ENCODE assay signal across 9 cellular contexts in the genomic region with DNA sequence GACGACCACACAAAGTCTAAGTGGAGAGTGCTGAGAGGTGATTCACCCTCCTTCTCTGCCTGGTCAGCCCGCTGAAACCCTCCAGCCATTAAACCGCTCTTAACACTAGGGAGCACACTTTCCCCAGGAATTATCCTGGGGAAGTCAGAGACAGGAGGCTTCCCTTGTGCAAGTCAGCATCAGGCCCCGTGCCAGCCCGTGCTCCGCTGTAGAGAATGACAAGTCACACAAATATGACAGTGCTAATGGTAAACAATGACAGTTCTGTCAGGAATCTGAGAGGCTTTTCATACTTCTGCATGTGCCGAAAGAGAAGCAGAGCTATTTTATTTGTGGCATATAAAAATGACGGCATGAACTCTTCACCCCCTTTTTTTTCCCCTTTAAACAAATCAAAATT.
DNase-seq lines count a peak whose midpoint lies in the region; ATAC-seq and TF ChIP-seq lines count a peak whose summit lies in the region.
"Had no signal": no experiment of that assay in that cellular context is flagged by ENCODE, and none has a peak within 500 bp of the region (broad histone marks: within the 10 kb centered on the region; RNA-seq: fewer than 3 reads in every experiment).

No MANE protein-coding gene starts in this region.

- H3K14ac ChIP-seq in IMR-90 (replicated peaks; ENCODE audit: low read depth, low read length), result no peak overlapping the region

- H4K91ac ChIP-seq in IMR-90 (ENCODE audit: insufficient read depth, low read depth, low read length), result no peak overlapping the region

- no peak overlapping the region for H2BK5ac ChIP-seq in IMR-90 (ENCODE audit: low read depth, low read length, poor library complexity, severe bottlenecking)

- peak; percentile 14 to 24 for DNase-seq in AML-193 (lab: John Stamatoyannopoulos, UW)
- DNase-seq in IMR-90, result peak; percentile 95
- DNase-seq in RWPE1 (ENCODE audit: low spot score), result peak; percentile 66
- no peak for DNase-seq in esophagus squamous epithelium (lab: John Stamatoyannopoulos, UW)
- peak; percentile 64 to 81 for DNase-seq in mesothelial cell of epicardium (ENCODE audit: low spot score in 2 of 2, unreplicated experiment in 2 of 2)
- DNase-seq in activated naive CD4-positive, alpha-beta T cell treated with anti-CD3 and anti-CD28 coated beads for 36 hours, result no peak
- no peak for DNase-seq in activated effector memory CD4-positive, alpha-beta T cell treated with anti-CD3 and anti-CD28 coated beads, Interleukin-2, amount 50 U/mL, for 16 hours

- H3K56ac ChIP-seq in IMR-90 (ENCODE audit: extremely low read depth, insufficient read depth, low read length), result no peak overlapping the region

- H3K27me3 ChIP-seq in IMR-90 (ENCODE audit: control insufficient read depth, insufficient read depth, low read length) (no peaks in the 10 kb centered on the region), esophagus squamous epithelium (no peaks in the 10 kb centered on the region)

- H3K4me1 ChIP-seq in IMR-90 (ENCODE audit: control insufficient read depth, insufficient read depth, low read length) (peaks cover 2% of the 10 kb centered on the region; the same call in 1 of the 2 replicates), esophagus squamous epithelium (peaks cover 0 to 9% (median 0%) of the 10 kb centered on the region in 3 donors)

- peak; percentile 93 for TF ChIP-seq RAD21 in IMR-90 (IDR thresholded peaks at IDR 0.05; ENCODE audit: low read length)

- POLR2A ChIA-PET in IMR-90 (lab: Charles Lee; ENCODE audit: unreplicated experiment) (no interaction called here), RWPE1 (lab: Yijun Ruan, JAX; ENCODE audit: low non-redundant PET) (no interaction called here)

- 0% methylated on average over 1 of the region's 8 CpGs; no CpG with 5 or more reads in 1 of the 2 experiments for WGBS in IMR-90 (ENCODE audit: extremely low coverage in 2 of 2, insufficient read length in 1 of 2), 2 experiments
- WGBS in esophagus squamous epithelium, 2 donors, result 4 to 13% methylated on average over 5 to 8 of the region's 8 CpGs

- H3K9ac ChIP-seq in IMR-90 (ENCODE audit: low read depth, low read length), result no peak overlapping the region

- peaks cover 20% of the 10 kb centered on the region for H3K36me3 Mint-ChIP-seq in mesothelial cell of epicardium
- no peaks in the 10 kb centered on the region for H3K36me3 Mint-ChIP-seq in activated naive CD4-positive, alpha-beta T cell treated with anti-CD3 and anti-CD28 coated beads for 36 hours (ENCODE audit: low read depth)
- H3K36me3 Mint-ChIP-seq: activated naive CD8-positive, alpha-beta T cell had no signal

- H3K27me3 Mint-ChIP-seq in mesothelial cell of epicardium (ENCODE audit: low read depth), result no peaks in the 10 kb centered on the region
- H3K27me3 Mint-ChIP-seq in activated naive CD4-positive, alpha-beta T cell treated with anti-CD3 and anti-CD28 coated beads for 36 hours (ENCODE audit: low read depth), result no peaks in the 10 kb centered on the region
- H3K27me3 Mint-ChIP-seq: activated naive CD8-positive, alpha-beta T cell had no signal

- H2BK15ac ChIP-seq in IMR-90 (ENCODE audit: low read depth, low read length), result no peak overlapping the region

- H2AK5ac ChIP-seq in IMR-90 (ENCODE audit: low read depth, low read length), result no peak overlapping the region

- H3K79me1 ChIP-seq in IMR-90 (ENCODE audit: low read depth in 1 of 2, low read length in 2 of 2), result no peaks in the 10 kb centered on the region

- ATAC-seq in IMR-90 (ENCODE audit: low read depth), result peak; percentile 99
- ATAC-seq in HG02571 (IDR thresholded peaks at IDR 0.05; ENCODE audit: unreplicated experiment), result no peak

- intact Hi-C loops in IMR-90 (cut with micrococcal nuclease), result loop anchor here (1.0 to 5.0 kb wide), 5 partner anchors 414 to 966 kb away; no protein-coding TSS in a partner anchor
- intact Hi-C loops in esophagus squamous epithelium (cut with DNase I), result no loop called here
- intact Hi-C loops in activated naive CD4-positive, alpha-beta T cell treated with anti-CD3 and anti-CD28 coated beads for 36 hours (cut with micrococcal nuclease), result no loop called here

- no peak overlapping the region for H3K4me3 ChIP-seq in IMR-90 (ENCODE audit: insufficient read depth, low read depth, low read length)
- no peak overlapping the region for H3K4me3 ChIP-seq in esophagus squamous epithelium

- H3K27ac ChIP-seq in IMR-90 (ENCODE audit: insufficient read depth, low read length), result no peak overlapping the region
- H3K27ac ChIP-seq in RWPE1, result no peak overlapping the region
- no peak overlapping the region for H3K27ac ChIP-seq in esophagus squamous epithelium

- H3K23ac ChIP-seq in IMR-90 (ENCODE audit: low read depth, low read length), result no peak overlapping the region

- TF ChIP-seq POLR2A in IMR-90 (IDR thresholded peaks at IDR 0.05; ENCODE audit: low read depth, low read length) (no peak), esophagus squamous epithelium (IDR thresholded peaks at IDR 0.05) (no peak)

- H3K18ac ChIP-seq in IMR-90 (ENCODE audit: low read depth, low read length), result no peak overlapping the region

- H2AFZ ChIP-seq in IMR-90 (replicated peaks; ENCODE audit: low read length, poor library complexity), result no peak overlapping the region

- peaks cover 38% of the 10 kb centered on the region for H3K4me1 Mint-ChIP-seq in mesothelial cell of epicardium
- H3K4me1 Mint-ChIP-seq in activated naive CD4-positive, alpha-beta T cell treated with anti-CD3 and anti-CD28 coated beads for 36 hours (ENCODE audit: low read depth), result no peaks in the 10 kb centered on the region

- in situ Hi-C loops in IMR-90 (cut with MboI; ENCODE audit: low sequenced_read_pairs), result loop anchor here (25.0 kb wide), 1 partner anchor 679 kb away; no protein-coding TSS in a partner anchor

- no peaks in the 10 kb centered on the region; the same call in 1 of the 2 replicates for H3K9me1 ChIP-seq in IMR-90 (ENCODE audit: insufficient read depth, low read length)

- peak overlapping the region; percentile 52 for H3K4me3 Mint-ChIP-seq in mesothelial cell of epicardium
- H3K4me3 Mint-ChIP-seq in activated naive CD4-positive, alpha-beta T cell treated with anti-CD3 and anti-CD28 coated beads for 36 hours, result no peak overlapping the region
- H3K4me3 Mint-ChIP-seq: activated naive CD8-positive, alpha-beta T cell had no signal

- peak overlapping the region; percentile 55 for H3K4me2 ChIP-seq in IMR-90 (ENCODE audit: low read depth, low read length)

- peaks cover 17% of the 10 kb centered on the region for H3K9me3 Mint-ChIP-seq in mesothelial cell of epicardium
- H3K9me3 Mint-ChIP-seq in activated naive CD4-positive, alpha-beta T cell treated with anti-CD3 and anti-CD28 coated beads for 36 hours, result peaks cover 2% of the 10 kb centered on the region

- peak overlapping the region; percentile 90 for H3K27ac Mint-ChIP-seq in mesothelial cell of epicardium
- no peak overlapping the region for H3K27ac Mint-ChIP-seq in activated naive CD4-positive, alpha-beta T cell treated with anti-CD3 and anti-CD28 coated beads for 36 hours
- H3K27ac Mint-ChIP-seq: activated naive CD8-positive, alpha-beta T cell had no signal

- H3K9me3 ChIP-seq in IMR-90 (ENCODE audit: control insufficient read depth, insufficient read depth, low read length) (no peaks in the 10 kb centered on the region), esophagus squamous epithelium (no peaks in the 10 kb centered on the region)

- CTCF ChIA-PET in IMR-90 (lab: Yijun Ruan, JAX) (interaction anchor here (0.6 to 0.8 kb wide), 2 partner anchors 9 to 860 kb away, joined by 3 to 4 read pairs; no protein-coding TSS in a partner anchor), RWPE1 (lab: Yijun Ruan, JAX) (interaction anchor here (0.6 kb wide), 2 partner anchors 609 to 761 kb away, joined by 3 read pairs; no protein-coding TSS in a partner anchor)
- CTCF ChIA-PET in activated naive CD4-positive, alpha-beta T cell treated with anti-CD3 and anti-CD28 coated beads for 36 hours (lab: Charles Lee), result no interaction called here

- H2BK120ac ChIP-seq in IMR-90 (ENCODE audit: low read depth, low read length), result peak overlapping the region; percentile 54; the same call in 1 of the 2 replicates

- dilution Hi-C loops in IMR-90 (cut with HindIII; ENCODE audit: low sequenced_read_pairs, unreplicated experiment), result no loop called here

- H3K4ac ChIP-seq in IMR-90 (ENCODE audit: low read depth, low read length), result no peak overlapping the region

- BruUV-seq in IMR-90 (replicated peaks; lab: Mats Ljungman, UMichigan), result no TSS peak

- H4K8ac ChIP-seq in IMR-90 (ENCODE audit: low read depth in 2 of 2, low read length in 2 of 2), result no peak overlapping the region; a peak in 1 of 4 replicates

- peak; percentile 81 for TF ChIP-seq CTCF in IMR-90 (conservative IDR thresholded peaks at IDR 0.05; ENCODE audit: low read depth, low read length)
- peak; percentile 49 for TF ChIP-seq CTCF in RWPE1 (conservative IDR thresholded peaks at IDR 0.05; ENCODE audit: low read depth)
- TF ChIP-seq CTCF in esophagus squamous epithelium (IDR thresholded peaks at IDR 0.05), result peak in 4 of 6 experiments; percentile 8 to 42 (median 36)
- TF ChIP-seq CTCF in mesothelial cell of epicardium (IDR thresholded peaks at IDR 0.05; ENCODE audit: unreplicated experiment), result peak; percentile 38

- H3K36me3 ChIP-seq in IMR-90 (ENCODE audit: control insufficient read depth, insufficient read depth, low read length), result no peaks in the 10 kb centered on the region
- H3K36me3 ChIP-seq in esophagus squamous epithelium, result no peaks in the 10 kb centered on the region

- H4K5ac ChIP-seq in IMR-90 (ENCODE audit: low read depth, low read length), result no peak overlapping the region

- H2AK9ac ChIP-seq in IMR-90 (replicated peaks; ENCODE audit: low read depth, low read length, poor library complexity), result no peak overlapping the region

- no peaks in the 10 kb centered on the region for H4K20me1 ChIP-seq in IMR-90 (ENCODE audit: insufficient read depth, low read length)

- H2BK20ac ChIP-seq in IMR-90 (ENCODE audit: low read depth, low read length), result no peak overlapping the region

TF ChIP-seq in IMR-90, 13 proteins besides CTCF, POLR2A, EP300 and RAD21 (continues in another document):
- TF ChIP-seq MAFK (IDR thresholded peaks at IDR 0.05; ENCODE audit: low read depth, low read length), result peak; percentile 84
- TF ChIP-seq SMC3 (IDR thresholded peaks at IDR 0.05; ENCODE audit: low read depth, low read length), result peak; percentile 66
- TF ChIP-seq NFE2L2 (IDR thresholded peaks at IDR 0.05; ENCODE audit: low read depth, low read length), result no peak
- peak; percentile 74 for TF ChIP-seq FOS (IDR thresholded peaks at IDR 0.05; ENCODE audit: low read depth, low read length)
- TF ChIP-seq BHLHE40 (IDR thresholded peaks at IDR 0.05; ENCODE audit: low read depth, low read length), result peak; percentile 98
- TF ChIP-seq RCOR1 (IDR thresholded peaks at IDR 0.05; ENCODE audit: insufficient replicate concordance, low read length), result no peak
- TF ChIP-seq CEBPB (IDR thresholded peaks at IDR 0.05; ENCODE audit: low read depth, low read length), result peak; percentile 80
- TF ChIP-seq MXI1 (IDR thresholded peaks at IDR 0.05; ENCODE audit: borderline replicate concordance, low read depth, low read length), result no peak

Comparison
In these comparisons a context has a peak if more than half of its experiments do, and no peak if none do; other contexts are left out.
1. DNase-seq: peak in AML-193 (2 of 2), IMR-90 (single experiment), RWPE1 (single experiment) and mesothelial cell of epicardium (2 of 2); none in esophagus squamous epithelium (single experiment), activated naive CD4-positive, alpha-beta T cell treated with anti-CD3 and anti-CD28 coated beads for 36 hours (single experiment) and activated effector memory CD4-positive, alpha-beta T cell treated with anti-CD3 and anti-CD28 coated beads, Interleukin-2, amount 50 U/mL, for 16 hours (single experiment).
2. Peak in every context shown above with its lines, with median percentiles within 50 percentile points of each other: CTCF ChIP-seq.